Comparison of ENCODE assay signal across 9 cellular contexts in the genomic region with DNA sequence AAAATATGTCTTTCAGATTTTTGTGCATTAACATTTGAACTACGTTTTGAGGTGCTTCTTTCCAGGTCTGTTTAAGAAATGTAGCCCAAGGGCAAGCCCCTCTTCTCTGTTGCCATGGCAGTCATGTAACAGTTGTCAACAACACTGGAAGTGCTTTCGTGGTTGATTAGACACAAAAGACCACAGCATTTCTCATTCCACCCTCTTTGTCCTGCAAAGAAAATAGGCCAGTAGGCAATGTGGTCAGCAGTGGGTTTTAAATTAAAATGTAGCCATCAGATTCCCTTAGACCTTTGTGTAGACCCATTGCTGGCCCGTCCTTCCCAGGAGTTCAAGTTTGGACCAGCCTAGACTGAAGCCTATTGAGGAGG. TPM values are rescaled to one million over a fixed set of nuclear protein-coding genes. Genes with fewer than 3 reads are reported as not detected.
DNase-seq lines count a peak whose midpoint lies in the region; ATAC-seq and TF ChIP-seq lines count a peak whose summit lies in the region.
"Had no signal": no experiment of that assay in that cellular context is flagged by ENCODE, and none has a peak within 500 bp of the region (broad histone marks: within the 10 kb centered on the region; RNA-seq: fewer than 3 reads in every experiment).

No MANE protein-coding gene starts in this region.

- H3K36me3 ChIP-seq in brain microvascular endothelial cell (replicated peaks), result no peaks in the 10 kb centered on the region
- H3K36me3 ChIP-seq: WERI-Rb-1 had no signal

- in situ Hi-C loops in brain microvascular endothelial cell (cut with HindIII; ENCODE audit: low pct_ligation_motif_present, low sequenced_read_pairs), result no loop called here

- H3K4me3 ChIP-seq in brain microvascular endothelial cell (ENCODE audit: low read depth, low read length), result no peak overlapping the region

- no peak overlapping the region for H3K27ac ChIP-seq in brain microvascular endothelial cell
- no peak overlapping the region for H3K27ac ChIP-seq in substantia nigra (ENCODE audit: low read depth, low read length, poor library complexity, severe bottlenecking)
- H3K27ac ChIP-seq: WERI-Rb-1 had no signal

- peak; percentile 52 for ATAC-seq in GM19438 (IDR thresholded peaks at IDR 0.05; ENCODE audit: low read depth, unreplicated experiment)
- peak; percentile 50 for ATAC-seq in HG03432 (IDR thresholded peaks at IDR 0.05; ENCODE audit: unreplicated experiment)

- H3K27me3 ChIP-seq in brain microvascular endothelial cell (replicated peaks), result no peaks in the 10 kb centered on the region

- intact Hi-C loops in posterior vena cava (cut with DNase I), result no loop called here

- DNase-seq in brain microvascular endothelial cell (peak; percentile 22), renal cortical epithelial cell (ENCODE audit: low read depth) (peak; percentile 96), NCI-H774 (lab: John Stamatoyannopoulos, UW) (no peak), substantia nigra (lab: John Stamatoyannopoulos, UW) (no peak), posterior vena cava (ENCODE audit: low spot score) (no peak)
- DNase-seq: activated naive CD8-positive, alpha-beta T cell treated with anti-CD3 and anti-CD28 coated beads for 36 hours; WERI-Rb-1 had no signal

- TF ChIP-seq CTCF in brain microvascular endothelial cell (IDR thresholded peaks at IDR 0.05; ENCODE audit: low read depth, low read length, missing control alignments), result no peak

RNA-seq across cellular contexts. Expression of gene VANGL1, which starts 35.4 kb away (rescaled TPM):
- total RNA-seq in renal cortical epithelial cell (14.1 and 14.7 TPM in 2 replicates), posterior vena cava (10 to 100 TPM; 13.5 to 16.3 TPM)

Comparison
In these comparisons a context has a peak if more than half of its experiments do, and no peak if none do; other contexts are left out.
1. DNase-seq: peak in brain microvascular endothelial cell (single experiment) and renal cortical epithelial cell (single experiment); none in NCI-H774 (single experiment), substantia nigra (0 of 49) and posterior vena cava (single experiment).